ENCODE assay signal across 20 cellular contexts in the genomic region with DNA sequence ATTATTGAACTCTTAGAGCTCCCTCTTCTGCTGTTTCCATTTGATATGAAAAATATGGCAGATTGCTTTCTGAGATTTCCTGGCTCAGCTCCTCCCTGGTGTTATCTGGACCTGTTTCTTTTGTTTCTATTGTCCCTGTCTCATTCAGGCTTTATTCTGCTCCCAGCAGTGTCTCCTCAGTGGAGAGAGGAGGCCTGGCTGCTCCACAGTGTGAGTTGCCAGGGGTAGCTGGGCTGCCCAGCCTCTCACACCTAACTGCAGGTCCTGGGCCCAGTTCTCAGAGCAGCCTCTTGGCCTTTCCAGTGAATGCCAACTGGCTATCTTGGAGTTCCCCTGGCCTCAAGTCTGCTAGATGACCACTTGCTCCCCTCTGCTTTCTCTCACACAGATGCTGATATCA.
A peak's percentile ranks its signal among the peaks of the same experiment; 100 is the strongest.
DNase-seq lines count a peak whose midpoint lies in the region; ATAC-seq, FAIRE-seq and TF ChIP-seq lines count a peak whose summit lies in the region.
"Had no signal": no experiment of that assay in that cellular context is flagged by ENCODE, and none has a peak within 500 bp of the region (broad histone marks: within the 10 kb centered on the region; RNA-seq: fewer than 3 reads in every experiment).

No MANE protein-coding gene starts in this region.

- H3K4me3 ChIP-seq in iPS-18a (ENCODE audit: low read length) = no peak overlapping the region

- H3K27ac Mint-ChIP-seq in activated T-cell treated with anti-CD3 and anti-CD28 coated beads, Interleukin-2, amount 50 U/mL, for 72 hours = peak overlapping the region; percentile 40
- no peak overlapping the region for H3K27ac Mint-ChIP-seq in type B pancreatic cell
- H3K27ac Mint-ChIP-seq: B cell had no signal

- no peak overlapping the region for H3K9ac ChIP-seq in iPS-18a (ENCODE audit: low read length)

- H3K36me3 ChIP-seq in iPS-18a (ENCODE audit: control insufficient read depth, low read depth, low read length) = no peaks in the 10 kb centered on the region

- H3K4me1 ChIP-seq in iPS-18a (ENCODE audit: control insufficient read depth, low read depth, low read length) = peaks cover 13% of the 10 kb centered on the region
- H3K4me1 ChIP-seq: Caco-2 had no signal

- H3K27ac ChIP-seq in iPS-18a (ENCODE audit: low read length) = peak overlapping the region; percentile 66

- no peaks in the 10 kb centered on the region for H3K9me3 Mint-ChIP-seq in activated T-cell treated with anti-CD3 and anti-CD28 coated beads, Interleukin-2, amount 50 U/mL, for 72 hours
- H3K9me3 Mint-ChIP-seq in type B pancreatic cell = no peaks in the 10 kb centered on the region
- H3K9me3 Mint-ChIP-seq: CD4-positive, CD25-positive, alpha-beta regulatory T cell had no signal

- no peak for ATAC-seq in activated T-cell treated with anti-CD3 and anti-CD28 coated beads, Interleukin-2, amount 50 U/mL, for 72 hours (replicated peaks in 1 of 2)
- no peak for ATAC-seq in SK-N-SH treated with all-trans-retinoic acid at 6 μM for 48 hours
- ATAC-seq in HG03520 (IDR thresholded peaks at IDR 0.05; ENCODE audit: unreplicated experiment) = no peak
- ATAC-seq: HCT116 had no signal

- H3K36me3 Mint-ChIP-seq in activated T-cell treated with anti-CD3 and anti-CD28 coated beads, Interleukin-2, amount 50 U/mL, for 72 hours (ENCODE audit: insufficient read depth in 2 of 2) = no peaks in the 10 kb centered on the region
- peaks cover 7% of the 10 kb centered on the region for H3K36me3 Mint-ChIP-seq in type B pancreatic cell

- H3K4me1 Mint-ChIP-seq in activated T-cell treated with anti-CD3 and anti-CD28 coated beads, Interleukin-2, amount 50 U/mL, for 72 hours (ENCODE audit: low read depth) = no peaks in the 10 kb centered on the region
- no peaks in the 10 kb centered on the region for H3K4me1 Mint-ChIP-seq in type B pancreatic cell (ENCODE audit: unreplicated experiment)
- H3K4me1 Mint-ChIP-seq: CD4-positive, CD25-positive, alpha-beta regulatory T cell had no signal

- TF ChIP-seq CTCF in type B pancreatic cell (conservative IDR thresholded peaks at IDR 0.05) = no peak

- H3K27me3 Mint-ChIP-seq in activated T-cell treated with anti-CD3 and anti-CD28 coated beads, Interleukin-2, amount 50 U/mL, for 72 hours (ENCODE audit: low read depth) = no peaks in the 10 kb centered on the region
- H3K27me3 Mint-ChIP-seq in type B pancreatic cell = no peaks in the 10 kb centered on the region
- H3K27me3 Mint-ChIP-seq: B cell; CD4-positive, CD25-positive, alpha-beta regulatory T cell had no signal

- no peak for DNase-seq in activated T-cell treated with anti-CD3 and anti-CD28 coated beads, Interleukin-2, amount 50 U/mL, for 72 hours
- no peak for DNase-seq in activated T-cell treated with anti-CD3 and anti-CD28 coated beads for 4 hours
- DNase-seq in NCI-H69 (lab: John Stamatoyannopoulos, UW) = peak; percentile 45
- no peak for DNase-seq in GM12891 (ENCODE audit: insufficient read length, low spot score)
- DNase-seq in type B pancreatic cell (ENCODE audit: extremely low spot score, unreplicated experiment) = no peak
- DNase-seq: Caco-2; CD4-positive, CD25-positive, alpha-beta regulatory T cell; GDM1; KG1; MV-4-11; NCI-H1436; NCI-H2029 treated with DMSO at 0.1 percent for 48 hours; NCI-H748 treated with DMSO at 0.1 percent for 48 hours; Right ventricle myocardium superior had no signal

- TF ChIP-seq POLR2A in GM12891 (IDR thresholded peaks at IDR 0.05; ENCODE audit: low read depth, low read length) = no peak

- H3K9me3 ChIP-seq in iPS-18a (ENCODE audit: control insufficient read depth, low read depth, low read length) = no peaks in the 10 kb centered on the region
- H3K9me3 ChIP-seq: Caco-2 had no signal

- FAIRE-seq in GM12891 (lab: Jason Lieb, UNC) = no peak
- FAIRE-seq: RCC 7860 had no signal

- H3K27me3 ChIP-seq in iPS-18a (ENCODE audit: control insufficient read depth, insufficient read depth, low read length) = no peaks in the 10 kb centered on the region

- no peak overlapping the region for H3K4me3 Mint-ChIP-seq in activated T-cell treated with anti-CD3 and anti-CD28 coated beads, Interleukin-2, amount 50 U/mL, for 72 hours
- H3K4me3 Mint-ChIP-seq in type B pancreatic cell = no peak overlapping the region
- H3K4me3 Mint-ChIP-seq: B cell; CD4-positive, CD25-positive, alpha-beta regulatory T cell had no signal

TF ChIP-seq in GM12891, 5 proteins besides CTCF, POLR2A, EP300 and RAD21:
- TF ChIP-seq PAX5 (IDR thresholded peaks at IDR 0.05; ENCODE audit: insufficient read depth, low read length, severe bottlenecking) (no peak), TAF1 (IDR thresholded peaks at IDR 0.05; ENCODE audit: low read depth, low read length) (no peak), POLR2AphosphoS5 (IDR thresholded peaks at IDR 0.05; ENCODE audit: low read depth, low read length) (no peak), SPI1 (IDR thresholded peaks at IDR 0.05; ENCODE audit: low read depth, low read length) (no peak), POU2F2 (IDR thresholded peaks at IDR 0.05; ENCODE audit: low read depth, low read length) (no peak)

TF ChIP-seq in SK-N-SH treated with all-trans-retinoic acid at 6 μM for 48 hours, 23 proteins besides CTCF, POLR2A, EP300 and RAD21:
- TF ChIP-seq ISL1 (CRISPR knock-in tag; IDR thresholded peaks at IDR 0.05) (no peak), ZNF70 (CRISPR knock-in tag; IDR thresholded peaks at IDR 0.05) (no peak), OSR1 (CRISPR knock-in tag; IDR thresholded peaks at IDR 0.05) (no peak), TOX (CRISPR knock-in tag; IDR thresholded peaks at IDR 0.05; ENCODE audit: borderline replicate concordance) (no peak), RARB (CRISPR knock-in tag; IDR thresholded peaks at IDR 0.05) (no peak), BACH2 (CRISPR knock-in tag; IDR thresholded peaks at IDR 0.05; ENCODE audit: borderline replicate concordance) (no peak), ARNTL (CRISPR knock-in tag; IDR thresholded peaks at IDR 0.05; ENCODE audit: borderline replicate concordance, low read depth) (no peak)
- TF ChIP-seq, protein P1, sequence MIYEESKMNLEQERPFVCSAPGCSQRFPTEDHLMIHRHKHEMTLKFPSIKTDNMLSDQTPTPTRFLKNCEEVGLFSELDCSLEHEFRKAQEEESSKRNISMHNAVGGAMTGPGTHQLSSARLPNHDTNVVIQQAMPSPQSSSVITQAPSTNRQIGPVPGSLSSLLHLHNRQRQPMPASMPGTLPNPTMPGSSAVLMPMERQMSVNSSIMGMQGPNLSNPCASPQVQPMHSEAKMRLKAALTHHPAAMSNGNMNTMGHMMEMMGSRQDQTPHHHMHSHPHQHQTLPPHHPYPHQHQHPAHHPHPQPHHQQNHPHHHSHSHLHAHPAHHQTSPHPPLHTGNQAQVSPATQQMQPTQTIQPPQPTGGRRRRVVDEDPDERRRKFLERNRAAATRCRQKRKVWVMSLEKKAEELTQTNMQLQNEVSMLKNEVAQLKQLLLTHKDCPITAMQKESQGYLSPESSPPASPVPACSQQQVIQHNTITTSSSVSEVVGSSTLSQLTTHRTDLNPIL (CRISPR knock-in tag; IDR thresholded peaks at IDR 0.05; ENCODE audit: low read depth) = no peak
- TF ChIP-seq, protein P2, sequence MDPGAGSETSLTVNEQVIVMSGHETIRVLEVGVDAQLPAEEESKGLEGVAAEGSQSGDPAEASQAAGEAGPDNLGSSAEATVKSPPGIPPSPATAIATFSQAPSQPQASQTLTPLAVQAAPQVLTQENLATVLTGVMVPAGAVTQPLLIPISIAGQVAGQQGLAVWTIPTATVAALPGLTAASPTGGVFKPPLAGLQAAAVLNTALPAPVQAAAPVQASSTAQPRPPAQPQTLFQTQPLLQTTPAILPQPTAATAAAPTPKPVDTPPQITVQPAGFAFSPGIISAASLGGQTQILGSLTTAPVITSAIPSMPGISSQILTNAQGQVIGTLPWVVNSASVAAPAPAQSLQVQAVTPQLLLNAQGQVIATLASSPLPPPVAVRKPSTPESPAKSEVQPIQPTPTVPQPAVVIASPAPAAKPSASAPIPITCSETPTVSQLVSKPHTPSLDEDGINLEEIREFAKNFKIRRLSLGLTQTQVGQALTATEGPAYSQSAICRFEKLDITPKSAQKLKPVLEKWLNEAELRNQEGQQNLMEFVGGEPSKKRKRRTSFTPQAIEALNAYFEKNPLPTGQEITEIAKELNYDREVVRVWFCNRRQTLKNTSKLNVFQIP (CRISPR knock-in tag; IDR thresholded peaks at IDR 0.05; ENCODE audit: borderline replicate concordance, low read depth) = no peak
- TF ChIP-seq, protein P3, sequence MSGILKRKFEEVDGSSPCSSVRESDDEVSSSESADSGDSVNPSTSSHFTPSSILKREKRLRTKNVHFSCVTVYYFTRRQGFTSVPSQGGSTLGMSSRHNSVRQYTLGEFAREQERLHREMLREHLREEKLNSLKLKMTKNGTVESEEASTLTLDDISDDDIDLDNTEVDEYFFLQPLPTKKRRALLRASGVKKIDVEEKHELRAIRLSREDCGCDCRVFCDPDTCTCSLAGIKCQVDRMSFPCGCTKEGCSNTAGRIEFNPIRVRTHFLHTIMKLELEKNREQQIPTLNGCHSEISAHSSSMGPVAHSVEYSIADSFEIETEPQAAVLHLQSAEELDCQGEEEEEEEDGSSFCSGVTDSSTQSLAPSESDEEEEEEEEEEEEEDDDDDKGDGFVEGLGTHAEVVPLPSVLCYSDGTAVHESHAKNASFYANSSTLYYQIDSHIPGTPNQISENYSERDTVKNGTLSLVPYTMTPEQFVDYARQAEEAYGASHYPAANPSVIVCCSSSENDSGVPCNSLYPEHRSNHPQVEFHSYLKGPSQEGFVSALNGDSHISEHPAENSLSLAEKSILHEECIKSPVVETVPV (CRISPR knock-in tag; IDR thresholded peaks at IDR 0.05) = no peak
- TF ChIP-seq, protein P4, sequence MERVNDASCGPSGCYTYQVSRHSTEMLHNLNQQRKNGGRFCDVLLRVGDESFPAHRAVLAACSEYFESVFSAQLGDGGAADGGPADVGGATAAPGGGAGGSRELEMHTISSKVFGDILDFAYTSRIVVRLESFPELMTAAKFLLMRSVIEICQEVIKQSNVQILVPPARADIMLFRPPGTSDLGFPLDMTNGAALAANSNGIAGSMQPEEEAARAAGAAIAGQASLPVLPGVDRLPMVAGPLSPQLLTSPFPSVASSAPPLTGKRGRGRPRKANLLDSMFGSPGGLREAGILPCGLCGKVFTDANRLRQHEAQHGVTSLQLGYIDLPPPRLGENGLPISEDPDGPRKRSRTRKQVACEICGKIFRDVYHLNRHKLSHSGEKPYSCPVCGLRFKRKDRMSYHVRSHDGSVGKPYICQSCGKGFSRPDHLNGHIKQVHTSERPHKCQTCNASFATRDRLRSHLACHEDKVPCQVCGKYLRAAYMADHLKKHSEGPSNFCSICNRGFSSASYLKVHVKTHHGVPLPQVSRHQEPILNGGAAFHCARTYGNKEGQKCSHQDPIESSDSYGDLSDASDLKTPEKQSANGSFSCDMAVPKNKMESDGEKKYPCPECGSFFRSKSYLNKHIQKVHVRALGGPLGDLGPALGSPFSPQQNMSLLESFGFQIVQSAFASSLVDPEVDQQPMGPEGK (CRISPR knock-in tag; IDR thresholded peaks at IDR 0.05; ENCODE audit: borderline replicate concordance) = no peak
TF ChIP-seq in SK-N-SH treated with all-trans-retinoic acid at 6 μM for 48 hours: peak in this region for 0.
